ENCODE assay signal across 8 cellular contexts in genomic region chr1:203627819-203628184, GRCh38. TPM values are rescaled to one million over a fixed set of nuclear protein-coding genes. Genes with fewer than 3 reads are reported as not detected.
DNase-seq lines count a peak whose midpoint lies in the region; ATAC-seq and TF ChIP-seq lines count a peak whose summit lies in the region.

No MANE protein-coding gene starts in this region.

- H3K4me1 ChIP-seq in CD8-positive, alpha-beta T cell (ENCODE audit: insufficient read depth, low read length), result peaks cover 41% of the 10 kb centered on the region

- no peaks in the 10 kb centered on the region for H3K9me3 Mint-ChIP-seq in CD8-positive, alpha-beta T cell
- peaks cover 9% of the 10 kb centered on the region for H3K9me3 Mint-ChIP-seq in glutamatergic neuron (ENCODE audit: unreplicated experiment)
- H3K9me3 Mint-ChIP-seq in progenitor cell of endocrine pancreas (ENCODE audit: low read depth), result no peaks in the 10 kb centered on the region

- H3K36me3 Mint-ChIP-seq in CD8-positive, alpha-beta T cell, result peaks cover 25% of the 10 kb centered on the region
- H3K36me3 Mint-ChIP-seq in glutamatergic neuron (ENCODE audit: unreplicated experiment), result no peaks in the 10 kb centered on the region
- H3K36me3 Mint-ChIP-seq in progenitor cell of endocrine pancreas (ENCODE audit: insufficient read depth), result peaks cover 1% of the 10 kb centered on the region

- intact Hi-C loops in CD8-positive, alpha-beta T cell (cut with DNase I, micrococcal nuclease), result loop anchor here (1.0 to 10.0 kb wide), 8 partner anchors 45 to 497 kb away; partner anchors contain the start of gene LAX1 (in 2 of the 2)

- H3K9me3 ChIP-seq in CD8-positive, alpha-beta T cell (ENCODE audit: low read length), result no peaks in the 10 kb centered on the region

- H3K36me3 ChIP-seq in CD8-positive, alpha-beta T cell (ENCODE audit: insufficient read depth, low read length), result no peaks in the 10 kb centered on the region

- H3K27ac Mint-ChIP-seq in CD8-positive, alpha-beta T cell, result peak overlapping the region; percentile 81
- H3K27ac Mint-ChIP-seq in glutamatergic neuron (ENCODE audit: unreplicated experiment) (peak overlapping the region; percentile 2), progenitor cell of endocrine pancreas (peak overlapping the region; percentile 84)

- peak overlapping the region; percentile 91 for H3K4me3 Mint-ChIP-seq in CD8-positive, alpha-beta T cell
- H3K4me3 Mint-ChIP-seq in glutamatergic neuron (ENCODE audit: unreplicated experiment), result peak overlapping the region; percentile 92
- H3K4me3 Mint-ChIP-seq in progenitor cell of endocrine pancreas (ENCODE audit: low read depth), result peak overlapping the region; percentile 84

- no peaks in the 10 kb centered on the region for H3K27me3 Mint-ChIP-seq in CD8-positive, alpha-beta T cell (ENCODE audit: low read depth)
- H3K27me3 Mint-ChIP-seq in glutamatergic neuron (ENCODE audit: unreplicated experiment) (peaks cover 6% of the 10 kb centered on the region), progenitor cell of endocrine pancreas (peaks cover 15% of the 10 kb centered on the region)

- POLR2A ChIA-PET in CD8-positive, alpha-beta T cell (lab: Charles Lee), result interaction anchor here (0.7 to 4.6 kb wide), 9 partner anchors 10 to 123 kb away, joined by 3 to 32 read pairs (median 6); no protein-coding TSS in a partner anchor

- CTCF ChIA-PET in CD8-positive, alpha-beta T cell (lab: Charles Lee), result interaction anchor here (0.9 to 4.7 kb wide), 13 partner anchors 13 to 360 kb away, joined by 3 to 108 read pairs (median 20); partner anchors contain the start of gene LAX1

- peaks cover 55% of the 10 kb centered on the region for H3K4me1 Mint-ChIP-seq in CD8-positive, alpha-beta T cell (ENCODE audit: low read depth)
- H3K4me1 Mint-ChIP-seq in glutamatergic neuron (ENCODE audit: low read depth, unreplicated experiment), result peaks cover 40% of the 10 kb centered on the region
- peaks cover 43% of the 10 kb centered on the region for H3K4me1 Mint-ChIP-seq in progenitor cell of endocrine pancreas (ENCODE audit: low read depth)

- DNase-seq in CD8-positive, alpha-beta T cell, result peak in 2 of 7 experiments; percentile 13 to 30
- DNase-seq in Jurkat, Clone E6-1 (ENCODE audit: low read depth, low spot score), result no peak
- peak; percentile 31 for DNase-seq in activated naive CD4-positive, alpha-beta T cell treated with Interleukin-2 at 50 U/mL for 16 hours
- no peak for DNase-seq in glutamatergic neuron
- no peak for DNase-seq in progenitor cell of endocrine pancreas (ENCODE audit: low spot score, unreplicated experiment)
- DNase-seq in NCI-H1092 (lab: John Stamatoyannopoulos, UW), result no peak

- peak overlapping the region; percentile 58 for H3K27ac ChIP-seq in CD8-positive, alpha-beta T cell (ENCODE audit: low read depth, low read length)

- no peak for TF ChIP-seq CTCF in CD8-positive, alpha-beta T cell (IDR thresholded peaks at IDR 0.05)
- TF ChIP-seq CTCF in glutamatergic neuron (IDR thresholded peaks at IDR 0.05; ENCODE audit: partially characterized antibody, unreplicated experiment) (no peak), progenitor cell of endocrine pancreas (IDR thresholded peaks at IDR 0.05; ENCODE audit: unreplicated experiment) (no peak)

- no peak for ATAC-seq in CD8-positive, alpha-beta T cell
- ATAC-seq in GM21717 (IDR thresholded peaks at IDR 0.05; ENCODE audit: unreplicated experiment) (no peak), HG02840 (IDR thresholded peaks at IDR 0.05; ENCODE audit: low FRiP score, unreplicated experiment) (no peak)

- H3K27me3 ChIP-seq in CD8-positive, alpha-beta T cell (ENCODE audit: insufficient read depth, low read length), result no peaks in the 10 kb centered on the region

- H3K4me3 ChIP-seq in CD8-positive, alpha-beta T cell (ENCODE audit: low read depth, low read length), result peak overlapping the region; percentile 89
- peak overlapping the region; percentile 90 for H3K4me3 ChIP-seq in Jurkat, Clone E6-1 (ENCODE audit: low read length)

RNA-seq across cellular contexts. Expression of gene ATP2B4, which starts 1.2 kb away (rescaled TPM):
- total RNA-seq in CD8-positive, alpha-beta T cell, result 10 to 100 TPM; 10.6 to 12.0 TPM
- polyA plus RNA-seq in Jurkat, Clone E6-1 (2012; ENCODE audit: insufficient read depth, insufficient read length), result 77.9 TPM
- total RNA-seq in glutamatergic neuron (ENCODE audit: unreplicated experiment) (17.4 TPM), progenitor cell of endocrine pancreas (39.2 and 40.8 TPM in 2 replicates)

Comparison
In these comparisons a context has a peak if more than half of its experiments do, and no peak if none do; other contexts are left out.
1. H3K27ac Mint-ChIP-seq: peak in every context shown above with its lines; median percentile 84 in progenitor cell of endocrine pancreas; 81 in CD8-positive, alpha-beta T cell; 2 in glutamatergic neuron.